Comparison of ENCODE assay signal across 12 cellular contexts in genomic region chr17:74427048-74427762, GRCh38. TPM values are rescaled to one million over a fixed set of nuclear protein-coding genes. Genes with fewer than 3 reads are reported as not detected.
DNase-seq lines count a peak whose midpoint lies in the region; FAIRE-seq and TF ChIP-seq lines count a peak whose summit lies in the region.
"Had no signal": no experiment of that assay in that cellular context is flagged by ENCODE, and none has a peak within 500 bp of the region (broad histone marks: within the 10 kb centered on the region; RNA-seq: fewer than 3 reads in every experiment).

No MANE protein-coding gene starts in this region.

- peak overlapping the region; percentile 90 for H3K27ac ChIP-seq in colonic mucosa
- H3K27ac ChIP-seq in liver (ENCODE audit: low read depth in 1 of 2, low read length in 2 of 2) = peak overlapping the region; percentile 84
- peak overlapping the region; percentile 36 for H3K27ac ChIP-seq in thymus (ENCODE audit: low read depth)
- H3K27ac ChIP-seq: WERI-Rb-1 had no signal

- H3K36me3 ChIP-seq in colonic mucosa (no peaks in the 10 kb centered on the region), liver (ENCODE audit: control insufficient read depth in 4 of 4, insufficient read depth in 3 of 4, low read depth in 1 of 4, low read length in 3 of 4) (no peaks in the 10 kb centered on the region), thymus (ENCODE audit: control insufficient read depth, insufficient read depth) (no peaks in the 10 kb centered on the region)
- H3K36me3 ChIP-seq: WERI-Rb-1 had no signal

- 31% methylated on average over 10 of the region's 10 CpGs for WGBS in liver
- WGBS in thymus = 86% methylated on average over 10 of the region's 10 CpGs

- H3K36me3 Mint-ChIP-seq in activated T-helper 1 cell treated with anti-CD3 and anti-CD28 coated beads, Interleukin-12 subunit alpha, Interleukin-12 subunit beta, Interleukin-2, Interleukin-4 antibody, amounts not matched to agents 30 ng/mL and 10 ng/mL and 1 ng/mL, durations not matched to agents 14 hours and 24 hours and 36 hours (ENCODE audit: low read depth) = no peaks in the 10 kb centered on the region

- H3K9ac ChIP-seq in colonic mucosa (ENCODE audit: low read depth in 2 of 2, low read length in 2 of 2) (peak overlapping the region in 1 of 2 donors; percentile 73), liver (ENCODE audit: low read depth in 1 of 2, low read length in 2 of 2) (peak overlapping the region; percentile 45 to 62)

- no peaks in the 10 kb centered on the region for H3K9me3 Mint-ChIP-seq in activated T-helper 1 cell treated with anti-CD3 and anti-CD28 coated beads, Interleukin-12 subunit alpha, Interleukin-12 subunit beta, Interleukin-2, Interleukin-4 antibody, amounts not matched to agents 30 ng/mL and 10 ng/mL and 1 ng/mL, durations not matched to agents 14 hours and 24 hours and 36 hours

- no peaks in the 10 kb centered on the region for H3K4me1 Mint-ChIP-seq in activated T-helper 1 cell treated with anti-CD3 and anti-CD28 coated beads, Interleukin-12 subunit alpha, Interleukin-12 subunit beta, Interleukin-2, Interleukin-4 antibody, amounts not matched to agents 30 ng/mL and 10 ng/mL and 1 ng/mL, durations not matched to agents 14 hours and 24 hours and 36 hours (ENCODE audit: low read depth)

- intact Hi-C loops in colonic mucosa (cut with DNase I) = no loop called here
- intact Hi-C loops in activated T-helper 1 cell treated with anti-CD3 and anti-CD28 coated beads, Interleukin-12 subunit alpha, Interleukin-12 subunit beta, Interleukin-2, Interleukin-4 antibody, amounts not matched to agents 30 ng/mL and 10 ng/mL and 1 ng/mL, durations not matched to agents 14 hours and 24 hours and 36 hours (cut with micrococcal nuclease) = no loop called here

- peaks cover 41% of the 10 kb centered on the region for H3K27me3 Mint-ChIP-seq in activated T-helper 1 cell treated with anti-CD3 and anti-CD28 coated beads, Interleukin-12 subunit alpha, Interleukin-12 subunit beta, Interleukin-2, Interleukin-4 antibody, amounts not matched to agents 30 ng/mL and 10 ng/mL and 1 ng/mL, durations not matched to agents 14 hours and 24 hours and 36 hours (ENCODE audit: insufficient read depth)

- DNase-seq in HK-2 (ENCODE audit: unreplicated experiment) (peak; percentile 65), colonic mucosa (peak; percentile 91), G401 (ENCODE audit: low spot score) (no peak), OCI-M1 (lab: John Stamatoyannopoulos, UW) (no peak), frontal cortex (ENCODE audit: low spot score in 2 of 2) (no peak)
- DNase-seq in activated T-helper 1 cell treated with anti-CD3 and anti-CD28 coated beads, Interleukin-12 subunit alpha, Interleukin-12 subunit beta, Interleukin-2, Interleukin-4 antibody, amounts not matched to agents 30 ng/mL and 10 ng/mL and 1 ng/mL, durations not matched to agents 14 hours and 24 hours and 36 hours (ENCODE audit: low spot score) = no peak
- DNase-seq: dermis blood vessel endothelial cell, NCI-H1092, WERI-Rb-1 had no signal

- TF ChIP-seq RAD21 in liver (IDR thresholded peaks at IDR 0.05) = peak in 1 of 2 donors; percentile 16

- H3K9me3 ChIP-seq in colonic mucosa (no peaks in the 10 kb centered on the region), liver (ENCODE audit: control insufficient read depth in 4 of 4, low read length in 3 of 4) (no peaks in the 10 kb centered on the region), thymus (ENCODE audit: control insufficient read depth) (no peaks in the 10 kb centered on the region)

- H3K4me3 ChIP-seq in colonic mucosa (no peak overlapping the region), liver (ENCODE audit: low read depth in 1 of 3, low read length in 3 of 3) (peak overlapping the region in 1 of 3 donors; percentile 11), thymus (ENCODE audit: low read length) (no peak overlapping the region)

- H3K27me3 ChIP-seq in colonic mucosa = no peaks in the 10 kb centered on the region
- no peaks in the 10 kb centered on the region for H3K27me3 ChIP-seq in liver (ENCODE audit: control insufficient read depth in 4 of 4, insufficient read depth in 4 of 4, low read length in 3 of 4)
- H3K27me3 ChIP-seq in thymus (ENCODE audit: control insufficient read depth, insufficient read depth) = peaks cover 32% of the 10 kb centered on the region

- H3K4me3 Mint-ChIP-seq in activated T-helper 1 cell treated with anti-CD3 and anti-CD28 coated beads, Interleukin-12 subunit alpha, Interleukin-12 subunit beta, Interleukin-2, Interleukin-4 antibody, amounts not matched to agents 30 ng/mL and 10 ng/mL and 1 ng/mL, durations not matched to agents 14 hours and 24 hours and 36 hours = no peak overlapping the region

- H3K27ac Mint-ChIP-seq in activated T-helper 1 cell treated with anti-CD3 and anti-CD28 coated beads, Interleukin-12 subunit alpha, Interleukin-12 subunit beta, Interleukin-2, Interleukin-4 antibody, amounts not matched to agents 30 ng/mL and 10 ng/mL and 1 ng/mL, durations not matched to agents 14 hours and 24 hours and 36 hours = no peak overlapping the region

- FAIRE-seq in frontal cortex (lab: Jason Lieb, UNC) = no peak

- in situ Hi-C loops in G401 (cut with HindIII; ENCODE audit: low sequenced_read_pairs) = no loop called here

- H3K4me1 ChIP-seq in colonic mucosa = peaks cover 15% of the 10 kb centered on the region
- peaks cover 12 to 41% (median 33%) of the 10 kb centered on the region in 4 donors for H3K4me1 ChIP-seq in liver (ENCODE audit: control insufficient read depth in 4 of 4, insufficient read depth in 4 of 4, low read length in 3 of 4)
- H3K4me1 ChIP-seq in thymus (ENCODE audit: control insufficient read depth, insufficient read depth, low read length) = peaks cover 8% of the 10 kb centered on the region

- TF ChIP-seq CTCF in colonic mucosa (IDR thresholded peaks at IDR 0.05) (no peak), liver (IDR thresholded peaks at IDR 0.05; ENCODE audit: low read depth, low read length, missing input control) (no peak)

TF ChIP-seq in liver, 16 proteins besides CTCF, POLR2A, EP300 and RAD21 (continues in another document):
- TF ChIP-seq REST (IDR thresholded peaks at IDR 0.05) = peak; percentile 81

RNA-seq across cellular contexts. Expression of gene GPRC5C, which starts 4.7 kb away (rescaled TPM):
- total RNA-seq in colonic mucosa = 100 to 1,000 TPM; 139 to 193 TPM
- total RNA-seq in liver = 10 to 100 TPM; 34.2 to 86.3 TPM
- polyA plus RNA-seq in liver = 100 to 1,000 TPM; 153 to 195 TPM
- 14.3 TPM for polyA plus RNA-seq in thymus
- total RNA-seq in G401 (2014; rRNA removed; shearing (Covaris generic)) = 8.7 and 9.4 TPM in 2 replicates
- total RNA-seq in frontal cortex = 5.3 TPM
- 0.86 TPM in 1 of 2 replicates, not detected in the other for total RNA-seq in activated T-helper 1 cell treated with anti-CD3 and anti-CD28 coated beads, Interleukin-12 subunit alpha, Interleukin-12 subunit beta, Interleukin-2, Interleukin-4 antibody, amounts not matched to agents 30 ng/mL and 10 ng/mL and 1 ng/mL, durations not matched to agents 14 hours and 24 hours and 36 hours
- total RNA-seq: pulmonary artery endothelial cell had no signal

RNA-seq across cellular contexts. Expression of gene CD300A, which starts 39.2 kb away (rescaled TPM):
- 1 to 10 TPM; 3.1 to 5.6 TPM for total RNA-seq in colonic mucosa
- 10 to 100 TPM in 1 of 2 donors, 1 to 10 TPM in 1; 9.0 to 11.5 TPM for total RNA-seq in liver
- polyA plus RNA-seq in liver = 1 to 10 TPM; 2.2 to 7.0 TPM
- 26.7 TPM for polyA plus RNA-seq in thymus
- total RNA-seq in G401 (2014; rRNA removed; shearing (Covaris generic)) = not detected in 2 replicates
- total RNA-seq in frontal cortex = 2.4 TPM
- 9.8 and 10.4 TPM in 2 replicates for total RNA-seq in activated T-helper 1 cell treated with anti-CD3 and anti-CD28 coated beads, Interleukin-12 subunit alpha, Interleukin-12 subunit beta, Interleukin-2, Interleukin-4 antibody, amounts not matched to agents 30 ng/mL and 10 ng/mL and 1 ng/mL, durations not matched to agents 14 hours and 24 hours and 36 hours
- total RNA-seq: dermis blood vessel endothelial cell, pulmonary artery endothelial cell had no signal

RNA-seq across cellular contexts. Expression of gene GPR142, which starts 59.9 kb away (rescaled TPM):
- total RNA-seq in colonic mucosa = under 1 TPM; 0.35 to 0.74 TPM
- under 1 TPM in 1 of 2 donors, not detected in 1; 0.08 TPM for total RNA-seq in liver
- polyA plus RNA-seq in liver = under 1 TPM in 1 of 2 donors, not detected in 1; 0.05 TPM
- 0.16 TPM for polyA plus RNA-seq in thymus
- total RNA-seq in G401 (2014; rRNA removed; shearing (Covaris generic)) = not detected in 2 replicates
- not detected for total RNA-seq in frontal cortex
- total RNA-seq in activated T-helper 1 cell treated with anti-CD3 and anti-CD28 coated beads, Interleukin-12 subunit alpha, Interleukin-12 subunit beta, Interleukin-2, Interleukin-4 antibody, amounts not matched to agents 30 ng/mL and 10 ng/mL and 1 ng/mL, durations not matched to agents 14 hours and 24 hours and 36 hours = not detected in 2 replicates
- total RNA-seq: pulmonary artery endothelial cell had no signal

Comparison
In these comparisons a context has a peak if more than half of its experiments do, and no peak if none do; other contexts are left out.
1. DNase-seq: peak in HK-2 (single experiment) and colonic mucosa (single experiment); none in G401 (single experiment), OCI-M1 (single experiment), frontal cortex (0 of 2) and activated T-helper 1 cell treated with anti-CD3 and anti-CD28 coated beads, Interleukin-12 subunit alpha, Interleukin-12 subunit beta, Interleukin-2, Interleukin-4 antibody, amounts not matched to agents 30 ng/mL and 10 ng/mL and 1 ng/mL, durations not matched to agents 14 hours and 24 hours and 36 hours (single experiment).
2. H3K27ac ChIP-seq: peak in every context shown above with its lines; median percentile 90 in colonic mucosa; 84 in liver; 36 in thymus.